9 cellular contexts compared by ENCODE assay signal in genomic region chr15:26260517-26261133, GRCh38.
DNase-seq lines count a peak whose midpoint lies in the region; ATAC-seq and TF ChIP-seq lines count a peak whose summit lies in the region.
"Had no signal": no experiment of that assay in that cellular context is flagged by ENCODE, and none has a peak within 500 bp of the region (broad histone marks: within the 10 kb centered on the region; RNA-seq: fewer than 3 reads in every experiment).

No MANE protein-coding gene starts in this region.

- TF ChIP-seq CTCF in right atrium auricular region (IDR thresholded peaks at IDR 0.05), result peak; percentile 45 to 71

- H3K9me3 ChIP-seq in MG63 (no peaks in the 10 kb centered on the region), right atrium auricular region (no peaks in the 10 kb centered on the region)

- H3K4me3 ChIP-seq in MG63 (no peak overlapping the region), right atrium auricular region (no peak overlapping the region)

- H3K9me3 Mint-ChIP-seq in activated CD8-positive, alpha-beta T cell treated with anti-CD3 and anti-CD28 coated beads, Interleukin-2, amount 10 ng/mL, durations not matched to agents 7 days and 5 days (ENCODE audit: insufficient read depth), result no peaks in the 10 kb centered on the region
- no peaks in the 10 kb centered on the region for H3K9me3 Mint-ChIP-seq in activated T-helper 1 cell treated with anti-CD3 and anti-CD28 coated beads, Interleukin-12 subunit alpha, Interleukin-12 subunit beta, Interleukin-2, Interleukin-4 antibody, amounts not matched to agents 30 ng/mL and 10 ng/mL and 1 ng/mL, durations not matched to agents 14 hours and 24 hours and 36 hours

- H3K4me1 ChIP-seq in right atrium auricular region, result peaks cover 0 to 11% of the 10 kb centered on the region in 2 donors

- POLR2A ChIA-PET in activated CD8-positive, alpha-beta T cell treated with anti-CD3 and anti-CD28 coated beads, Interleukin-2, amount 10 ng/mL, durations not matched to agents 7 days and 5 days (lab: Charles Lee), result no interaction called here

- CTCF ChIA-PET in activated CD8-positive, alpha-beta T cell treated with anti-CD3 and anti-CD28 coated beads, Interleukin-2, amount 10 ng/mL, durations not matched to agents 7 days and 5 days (lab: Charles Lee), result interaction anchor here (0.6 to 2.1 kb wide), 6 partner anchors 8 to 752 kb away, joined by 3 to 20 read pairs (median 4); no protein-coding TSS in a partner anchor

- intact Hi-C loops in activated T-helper 1 cell treated with anti-CD3 and anti-CD28 coated beads, Interleukin-12 subunit alpha, Interleukin-12 subunit beta, Interleukin-2, Interleukin-4 antibody, amounts not matched to agents 30 ng/mL and 10 ng/mL and 1 ng/mL, durations not matched to agents 14 hours and 24 hours and 36 hours (cut with micrococcal nuclease), result loop anchor here (2.0 kb wide), 1 partner anchor 752 kb away; no protein-coding TSS in a partner anchor

- H3K4me3 Mint-ChIP-seq in activated CD8-positive, alpha-beta T cell treated with anti-CD3 and anti-CD28 coated beads, Interleukin-2, amount 10 ng/mL, durations not matched to agents 7 days and 5 days, result no peak overlapping the region
- no peak overlapping the region for H3K4me3 Mint-ChIP-seq in activated T-helper 1 cell treated with anti-CD3 and anti-CD28 coated beads, Interleukin-12 subunit alpha, Interleukin-12 subunit beta, Interleukin-2, Interleukin-4 antibody, amounts not matched to agents 30 ng/mL and 10 ng/mL and 1 ng/mL, durations not matched to agents 14 hours and 24 hours and 36 hours
- H3K4me3 Mint-ChIP-seq: CD4-positive, CD25-positive, alpha-beta regulatory T cell had no signal

- no peaks in the 10 kb centered on the region for H3K27me3 Mint-ChIP-seq in activated CD8-positive, alpha-beta T cell treated with anti-CD3 and anti-CD28 coated beads, Interleukin-2, amount 10 ng/mL, durations not matched to agents 7 days and 5 days (ENCODE audit: low read depth)
- no peaks in the 10 kb centered on the region for H3K27me3 Mint-ChIP-seq in activated T-helper 1 cell treated with anti-CD3 and anti-CD28 coated beads, Interleukin-12 subunit alpha, Interleukin-12 subunit beta, Interleukin-2, Interleukin-4 antibody, amounts not matched to agents 30 ng/mL and 10 ng/mL and 1 ng/mL, durations not matched to agents 14 hours and 24 hours and 36 hours (ENCODE audit: insufficient read depth)
- H3K27me3 Mint-ChIP-seq: CD4-positive, CD25-positive, alpha-beta regulatory T cell had no signal

- no peaks in the 10 kb centered on the region for H3K4me1 Mint-ChIP-seq in activated CD8-positive, alpha-beta T cell treated with anti-CD3 and anti-CD28 coated beads, Interleukin-2, amount 10 ng/mL, durations not matched to agents 7 days and 5 days (ENCODE audit: low read depth)
- H3K4me1 Mint-ChIP-seq in activated T-helper 1 cell treated with anti-CD3 and anti-CD28 coated beads, Interleukin-12 subunit alpha, Interleukin-12 subunit beta, Interleukin-2, Interleukin-4 antibody, amounts not matched to agents 30 ng/mL and 10 ng/mL and 1 ng/mL, durations not matched to agents 14 hours and 24 hours and 36 hours (ENCODE audit: low read depth), result no peaks in the 10 kb centered on the region
- H3K4me1 Mint-ChIP-seq: CD4-positive, CD25-positive, alpha-beta regulatory T cell had no signal

- peak overlapping the region; percentile 58 to 89 for H3K27ac ChIP-seq in right atrium auricular region

- H3K27ac Mint-ChIP-seq in activated CD8-positive, alpha-beta T cell treated with anti-CD3 and anti-CD28 coated beads, Interleukin-2, amount 10 ng/mL, durations not matched to agents 7 days and 5 days, result no peak overlapping the region
- no peak overlapping the region for H3K27ac Mint-ChIP-seq in activated T-helper 1 cell treated with anti-CD3 and anti-CD28 coated beads, Interleukin-12 subunit alpha, Interleukin-12 subunit beta, Interleukin-2, Interleukin-4 antibody, amounts not matched to agents 30 ng/mL and 10 ng/mL and 1 ng/mL, durations not matched to agents 14 hours and 24 hours and 36 hours
- H3K27ac Mint-ChIP-seq: CD4-positive, CD25-positive, alpha-beta regulatory T cell had no signal

- H3K27me3 ChIP-seq in MG63 (no peaks in the 10 kb centered on the region), right atrium auricular region (no peaks in the 10 kb centered on the region)

- no peaks in the 10 kb centered on the region for H3K36me3 Mint-ChIP-seq in activated CD8-positive, alpha-beta T cell treated with anti-CD3 and anti-CD28 coated beads, Interleukin-2, amount 10 ng/mL, durations not matched to agents 7 days and 5 days (ENCODE audit: low read depth)
- H3K36me3 Mint-ChIP-seq in activated T-helper 1 cell treated with anti-CD3 and anti-CD28 coated beads, Interleukin-12 subunit alpha, Interleukin-12 subunit beta, Interleukin-2, Interleukin-4 antibody, amounts not matched to agents 30 ng/mL and 10 ng/mL and 1 ng/mL, durations not matched to agents 14 hours and 24 hours and 36 hours (ENCODE audit: low read depth), result no peaks in the 10 kb centered on the region
- H3K36me3 Mint-ChIP-seq: CD4-positive, CD25-positive, alpha-beta regulatory T cell had no signal

- ATAC-seq in activated CD8-positive, alpha-beta T cell treated with anti-CD3 and anti-CD28 coated beads, Interleukin-2, amount 10 ng/mL, durations not matched to agents 7 days and 5 days, result no peak
- ATAC-seq in GM18870 (IDR thresholded peaks at IDR 0.05; ENCODE audit: unreplicated experiment), result no peak

- peak; percentile 0 for DNase-seq in NCI-H1694 (lab: John Stamatoyannopoulos, UW)
- DNase-seq in NCI-H1694 treated with DMSO at 0.1 percent for 48 hours (lab: John Stamatoyannopoulos, UW), result no peak
- DNase-seq in MG63, result peak; percentile 9
- peak; percentile 35 for DNase-seq in activated CD8-positive, alpha-beta T cell treated with anti-CD3 and anti-CD28 coated beads, Interleukin-2, amount 10 ng/mL, durations not matched to agents 7 days and 5 days
- no peak for DNase-seq in right atrium auricular region (ENCODE audit: low spot score)
- DNase-seq in stimulated activated CD4-positive, alpha-beta T cell treated with anti-CD3 and anti-CD28 coated beads, Interleukin-2, amount 100 ng/mL, for 4 hours (ENCODE audit: low read depth), result peak; percentile 1
- no peak for DNase-seq in activated T-helper 1 cell treated with anti-CD3 and anti-CD28 coated beads, Interleukin-12 subunit alpha, Interleukin-12 subunit beta, Interleukin-2, Interleukin-4 antibody, amounts not matched to agents 30 ng/mL and 10 ng/mL and 1 ng/mL, durations not matched to agents 14 hours and 24 hours and 36 hours (ENCODE audit: low spot score)

- H3K36me3 ChIP-seq in MG63 (no peaks in the 10 kb centered on the region), right atrium auricular region (no peaks in the 10 kb centered on the region)

Comparison
In these comparisons a context has a peak if more than half of its experiments do, and no peak if none do; other contexts are left out.
1. DNase-seq: peak in NCI-H1694 (single experiment), MG63 (single experiment), activated CD8-positive, alpha-beta T cell treated with anti-CD3 and anti-CD28 coated beads, Interleukin-2, amount 10 ng/mL, durations not matched to agents 7 days and 5 days (single experiment) and stimulated activated CD4-positive, alpha-beta T cell treated with anti-CD3 and anti-CD28 coated beads, Interleukin-2, amount 100 ng/mL, for 4 hours (single experiment); none in NCI-H1694 treated with DMSO at 0.1 percent for 48 hours (single experiment), right atrium auricular region (single experiment) and activated T-helper 1 cell treated with anti-CD3 and anti-CD28 coated beads, Interleukin-12 subunit alpha, Interleukin-12 subunit beta, Interleukin-2, Interleukin-4 antibody, amounts not matched to agents 30 ng/mL and 10 ng/mL and 1 ng/mL, durations not matched to agents 14 hours and 24 hours and 36 hours (single experiment).